8 cellular contexts compared by ENCODE assay signal in genomic region chr3:47522082-47522987, GRCh38. TPM values are rescaled to one million over a fixed set of nuclear protein-coding genes. Genes with fewer than 3 reads are reported as not detected.
DNase-seq lines count a peak whose midpoint lies in the region; ATAC-seq and TF ChIP-seq lines count a peak whose summit lies in the region.

No MANE protein-coding gene starts in this region.

- H3K27me3 ChIP-seq in adrenal gland = no peaks in the 10 kb centered on the region
- no peaks in the 10 kb centered on the region for H3K27me3 ChIP-seq in left ventricle myocardium inferior (ENCODE audit: low read depth)

- no peak for ATAC-seq in GM18868 (IDR thresholded peaks at IDR 0.05; ENCODE audit: unreplicated experiment)

- H3K27ac ChIP-seq in adrenal gland = no peak overlapping the region
- H3K27ac ChIP-seq in left ventricle myocardium inferior (replicated peaks) = no peak overlapping the region

- intact Hi-C loops in adrenal gland (cut with DNase I) = loop anchor here (2.0 to 10.0 kb wide), 3 partner anchors 142 to 268 kb away; no protein-coding TSS in a partner anchor
- intact Hi-C loops in left ventricle myocardium inferior (cut with micrococcal nuclease) = loop anchor here (5.0 kb wide), 1 partner anchor 265 kb away; no protein-coding TSS in a partner anchor

- H3K9me3 ChIP-seq in adrenal gland (replicated peaks in 1 of 3) = no peaks in the 10 kb centered on the region
- H3K9me3 ChIP-seq in left ventricle myocardium inferior (replicated peaks) = no peaks in the 10 kb centered on the region

- TF ChIP-seq POLR2A in adrenal gland (IDR thresholded peaks at IDR 0.05) = no peak

- peak; percentile 79 to 97 (median 95) for TF ChIP-seq CTCF in adrenal gland (IDR thresholded peaks at IDR 0.05)
- TF ChIP-seq CTCF in left ventricle myocardium inferior (IDR thresholded peaks at IDR 0.05; ENCODE audit: borderline replicate concordance) = peak; percentile 89

- H3K4me1 ChIP-seq in adrenal gland (replicated peaks in 1 of 2) (no peaks in the 10 kb centered on the region), left ventricle myocardium inferior (peaks cover 4% of the 10 kb centered on the region)

- 22 to 35% (median 34%) methylated on average over 10 to 15 of the region's 15 CpGs for WGBS in adrenal gland, 4 donors

- DNase-seq in CMK (ENCODE audit: low read depth) (peak; percentile 83), H4 (ENCODE audit: low spot score) (peak; percentile 77), NCI-H1694 (lab: John Stamatoyannopoulos, UW) (peak; percentile 67), T follicular helper cell (ENCODE audit: low read depth) (peak; percentile 54), adrenal gland (peak; percentile 80 to 96 (median 88)), left ventricle myocardium inferior (peak; percentile 73), renal cortical epithelial cell (ENCODE audit: low read depth) (peak; percentile 86)

- no peaks in the 10 kb centered on the region for H3K36me3 ChIP-seq in adrenal gland (replicated peaks in 1 of 2)
- no peaks in the 10 kb centered on the region for H3K36me3 ChIP-seq in left ventricle myocardium inferior

- no peak overlapping the region for H3K4me3 ChIP-seq in adrenal gland
- no peak overlapping the region for H3K4me3 ChIP-seq in left ventricle myocardium inferior

RNA-seq across cellular contexts. Expression of gene ELP6, which starts 8.8 kb away (rescaled TPM):
- total RNA-seq in H4 (2014; rRNA removed; shearing (Covaris generic)) = 21.0 and 35.4 TPM in 2 replicates
- 100 to 1,000 TPM in 1 of 8 donors, 10 to 100 TPM in 7; 41.3 to 125 (median 44.1) TPM for total RNA-seq in adrenal gland
- polyA plus RNA-seq in adrenal gland = 10 to 100 TPM; 46.5 to 53.7 (median 51.7) TPM
- total RNA-seq in left ventricle myocardium inferior = 20.4 TPM
- 17.4 and 29.2 TPM in 2 replicates for total RNA-seq in renal cortical epithelial cell

RNA-seq across cellular contexts. Expression of gene SCAP, which starts 46.6 kb away (rescaled TPM):
- total RNA-seq in H4 (2014; rRNA removed; shearing (Covaris generic)) = 24.7 and 26.1 TPM in 2 replicates
- total RNA-seq in adrenal gland (100 to 1,000 TPM; 126 to 954 (median 170) TPM), left ventricle myocardium inferior (43.1 TPM), renal cortical epithelial cell (37.9 and 91.4 TPM in 2 replicates)
- 100 to 1,000 TPM; 130 to 560 (median 182) TPM for polyA plus RNA-seq in adrenal gland

RNA-seq across cellular contexts. Expression of gene CSPG5, which starts 56.3 kb away (rescaled TPM):
- total RNA-seq in H4 (2014; rRNA removed; shearing (Covaris generic)) = 0.93 and 1.5 TPM in 2 replicates
- total RNA-seq in adrenal gland (under 1 TPM in 5 of 8 donors, not detected in 3; 0.14 to 0.84 (median 0.69) TPM), left ventricle myocardium inferior (0.22 TPM), renal cortical epithelial cell (0.40 and 1.2 TPM in 2 replicates)
- polyA plus RNA-seq in adrenal gland = under 1 TPM; 0.13 to 0.68 (median 0.32) TPM
